In the genomic region with DNA sequence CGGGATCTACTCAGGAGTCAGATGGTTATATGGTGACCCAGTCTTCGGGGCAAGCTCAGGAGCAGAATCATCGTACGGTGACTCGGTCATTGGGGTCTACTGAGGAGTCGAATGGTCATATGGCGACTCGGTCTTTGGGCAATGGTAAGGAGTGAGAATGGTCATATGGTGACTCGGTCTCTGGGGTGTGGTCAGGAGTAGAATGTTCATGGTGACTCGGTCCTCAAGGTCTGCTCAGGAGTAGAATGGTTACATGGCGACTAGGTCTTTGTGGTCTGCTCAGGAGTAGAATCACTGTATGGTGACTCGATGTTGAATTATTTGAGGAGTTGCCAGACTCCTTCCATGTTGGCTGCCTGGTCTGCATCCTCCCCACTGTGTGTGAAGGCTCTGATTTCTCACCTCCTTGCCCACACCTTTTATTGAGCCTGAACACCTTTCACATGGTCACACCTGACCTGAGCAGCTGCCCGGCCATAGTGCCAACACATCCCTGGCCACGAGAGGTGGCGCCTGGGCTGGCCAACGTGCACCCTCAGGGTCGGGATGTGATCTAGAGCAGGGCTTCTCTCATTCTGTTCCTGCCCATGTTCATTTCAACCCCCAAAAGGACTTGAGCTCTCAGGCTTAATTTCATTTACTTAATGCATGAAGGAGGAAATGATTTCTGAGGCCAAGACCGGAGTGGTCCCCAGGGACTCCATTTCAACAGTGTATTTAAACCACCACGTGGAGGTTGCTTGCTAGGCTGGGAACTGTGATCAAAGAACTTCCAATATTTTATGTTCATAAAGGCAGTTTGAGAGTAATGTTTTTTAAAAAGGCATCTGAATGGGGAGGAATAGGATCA, we compare ENCODE assay signal across 20 cellular contexts.
DNase-seq lines count a peak whose midpoint lies in the region; ATAC-seq and TF ChIP-seq lines count a peak whose summit lies in the region.
"Had no signal": no experiment of that assay in that cellular context is flagged by ENCODE, and none has a peak within 500 bp of the region (broad histone marks: within the 10 kb centered on the region; RNA-seq: fewer than 3 reads in every experiment).

No MANE protein-coding gene starts in this region.

- ATAC-seq in HG03432 (IDR thresholded peaks at IDR 0.05; ENCODE audit: unreplicated experiment): no peak
- ATAC-seq: GM12878, mucosa of descending colon, SK-N-SH treated with all-trans-retinoic acid at 6 μM for 48 hours had no signal

- peak; percentile 63 for DNase-seq in AG10803 (ENCODE audit: low read depth)
- DNase-seq in DMS79 treated with DMSO at 0.1 percent for 48 hours (lab: John Stamatoyannopoulos, UW): peak; percentile 92
- DNase-seq in NCI-H446 treated with DMSO at 0.1 percent for 48 hours (lab: John Stamatoyannopoulos, UW): peak; percentile 21
- DNase-seq in iris pigment epithelial cell (ENCODE audit: low read depth): peak; percentile 1
- DNase-seq in activated CD4-positive, CD25-positive, alpha-beta regulatory T cell treated with anti-CD3 and anti-CD28 coated beads, Interleukin-2, amount 50 U/mL, for 72 hours: no peak
- no peak for DNase-seq in amniotic stem cell (lab: John Stamatoyannopoulos, UW)
- no peak for DNase-seq in activated CD4-positive, alpha-beta T cell treated with anti-CD3 and anti-CD28 coated beads for 48 hours
- DNase-seq: activated gamma-delta T cell, anterior cingulate cortex, C1 segment of cervical spinal cord, erythroblast, heart right ventricle, mucosa of descending colon, NCI-H2171 treated with DMSO at 0.1 percent for 48 hours, transverse colon had no signal

- TF ChIP-seq CTCF in AG10803 (conservative IDR thresholded peaks at IDR 0.05; ENCODE audit: low read length): no peak

- H3K4me3 ChIP-seq in AG10803 (ENCODE audit: low read length): no peak overlapping the region
- H3K4me3 ChIP-seq: coronary artery, GM12878, heart right ventricle, mucosa of descending colon, skin epidermis, transverse colon had no signal

Comparison
In these comparisons a context has a peak if more than half of its experiments do, and no peak if none do; other contexts are left out.
1. DNase-seq: peak in AG10803 (single experiment), DMS79 treated with DMSO at 0.1 percent for 48 hours (single experiment), NCI-H446 treated with DMSO at 0.1 percent for 48 hours (single experiment) and iris pigment epithelial cell (single experiment); none in activated CD4-positive, CD25-positive, alpha-beta regulatory T cell treated with anti-CD3 and anti-CD28 coated beads, Interleukin-2, amount 50 U/mL, for 72 hours (single experiment), amniotic stem cell (single experiment) and activated CD4-positive, alpha-beta T cell treated with anti-CD3 and anti-CD28 coated beads for 48 hours (single experiment).